In genomic region chr18:77141401-77142118, GRCh38 we compare ENCODE assay signal across 1 cellular context.
TF ChIP-seq lines count a peak whose summit lies in the region.

No MANE protein-coding gene starts in this region.

TF ChIP-seq in GM23338, 12 proteins besides CTCF, POLR2A, EP300 and RAD21:
- TF ChIP-seq STAT1 (IDR thresholded peaks at IDR 0.05; ENCODE audit: unreplicated experiment) = no peak
- TF ChIP-seq NANOG (IDR thresholded peaks at IDR 0.05; ENCODE audit: borderline replicate concordance) = no peak
- TF ChIP-seq JUNB (IDR thresholded peaks at IDR 0.05; ENCODE audit: unreplicated experiment) = no peak
- no peak for TF ChIP-seq POLR2AphosphoS5 (IDR thresholded peaks at IDR 0.05; ENCODE audit: low read depth)
- no peak for TF ChIP-seq ZNF462 (CRISPR knock-in tag; IDR thresholded peaks at IDR 0.05)
- TF ChIP-seq EZH2phosphoT487 (IDR thresholded peaks at IDR 0.05; ENCODE audit: unreplicated experiment) = no peak
- no peak for TF ChIP-seq EZH2 (IDR thresholded peaks at IDR 0.05; ENCODE audit: low read depth, unreplicated experiment)
- TF ChIP-seq CREB1 (CRISPR knock-in tag; IDR thresholded peaks at IDR 0.05; ENCODE audit: low read depth) = no peak
- no peak for TF ChIP-seq REST (IDR thresholded peaks at IDR 0.05; ENCODE audit: unreplicated experiment)
- TF ChIP-seq ZNF114 (CRISPR knock-in tag; IDR thresholded peaks at IDR 0.05) = no peak
